In the genomic region with DNA sequence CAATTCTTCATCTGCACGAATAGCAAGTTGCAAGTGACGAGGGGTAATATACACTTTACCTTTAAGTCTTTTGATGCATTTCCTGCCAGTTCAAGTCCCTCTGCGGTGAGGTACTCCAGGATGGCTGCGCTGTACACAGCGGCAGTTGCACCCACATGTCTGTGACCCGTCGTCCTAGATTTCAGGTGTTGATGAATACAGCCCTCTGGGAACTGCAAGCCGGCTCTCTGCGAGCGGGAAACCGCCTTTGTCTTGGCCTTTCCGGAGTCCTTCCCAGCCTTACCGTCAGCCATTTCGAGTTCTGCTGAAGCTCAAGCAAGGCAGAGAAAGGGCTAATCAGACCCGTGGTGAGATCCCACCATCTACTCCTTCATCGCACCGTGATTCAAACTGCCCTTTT, we compare ENCODE assay signal across 13 cellular contexts. TPM values are rescaled to one million over a fixed set of nuclear protein-coding genes. Genes with fewer than 3 reads are reported as not detected.
A peak's percentile ranks its signal among the peaks of the same experiment; 100 is the strongest.
DNase-seq lines count a peak whose midpoint lies in the region; ATAC-seq and TF ChIP-seq lines count a peak whose summit lies in the region.
"Had no signal": no experiment of that assay in that cellular context is flagged by ENCODE, and none has a peak within 500 bp of the region (broad histone marks: within the 10 kb centered on the region; RNA-seq: fewer than 3 reads in every experiment).

No MANE protein-coding gene starts in this region.

- WGBS in right cardiac atrium = 75% methylated on average over 17 of the region's 17 CpGs
- WGBS in upper lobe of left lung, 2 donors = 74 to 76% methylated on average over 17 of the region's 17 CpGs

- H3K4me3 ChIP-seq in right cardiac atrium (ENCODE audit: low read length) = no peak overlapping the region
- peak overlapping the region in 2 of 4 donors; percentile 3 to 20 for H3K4me3 ChIP-seq in upper lobe of left lung
- H3K4me3 ChIP-seq: testis had no signal

- TF ChIP-seq EP300 in upper lobe of left lung (IDR thresholded peaks at IDR 0.05) = no peak

- H3K36me3 ChIP-seq in upper lobe of left lung = no peaks in the 10 kb centered on the region

- peak overlapping the region; percentile 90 for H3K27ac Mint-ChIP-seq in activated T-helper 1 cell treated with anti-CD3 and anti-CD28 coated beads, Interleukin-12 subunit alpha, Interleukin-12 subunit beta, Interleukin-2, Interleukin-4 antibody, amounts not matched to agents 30 ng/mL and 10 ng/mL and 1 ng/mL, durations not matched to agents 14 hours and 24 hours and 36 hours
- H3K27ac Mint-ChIP-seq in mesothelial cell of epicardium (peak overlapping the region; percentile 21), Calu3 (ENCODE audit: unreplicated experiment) (no peak overlapping the region)
- H3K27ac Mint-ChIP-seq: dendritic cell treated with granulocyte-macrophage colony-stimulating factor and Interleukin-4, amounts not matched to agents 40 ng/mL and 50 ng/mL, for 4 days had no signal

- TF ChIP-seq CTCF in mesothelial cell of epicardium (IDR thresholded peaks at IDR 0.05; ENCODE audit: unreplicated experiment) (no peak), upper lobe of left lung (IDR thresholded peaks at IDR 0.05) (no peak), Calu3 (IDR thresholded peaks at IDR 0.05; ENCODE audit: unreplicated experiment) (no peak)

- CTCF ChIA-PET in Calu3 (lab: Charles Lee) = no interaction called here

- H3K27me3 ChIP-seq in right cardiac atrium (ENCODE audit: control insufficient read depth, insufficient read depth) (no peaks in the 10 kb centered on the region), upper lobe of left lung (no peaks in the 10 kb centered on the region)
- H3K27me3 ChIP-seq: testis had no signal

- peaks cover 27% of the 10 kb centered on the region for H3K36me3 Mint-ChIP-seq in activated T-helper 1 cell treated with anti-CD3 and anti-CD28 coated beads, Interleukin-12 subunit alpha, Interleukin-12 subunit beta, Interleukin-2, Interleukin-4 antibody, amounts not matched to agents 30 ng/mL and 10 ng/mL and 1 ng/mL, durations not matched to agents 14 hours and 24 hours and 36 hours (ENCODE audit: low read depth)
- H3K36me3 Mint-ChIP-seq in mesothelial cell of epicardium (peaks cover 7% of the 10 kb centered on the region), Calu3 (ENCODE audit: insufficient read depth, unreplicated experiment) (no peaks in the 10 kb centered on the region)

- H3K27ac ChIP-seq in right cardiac atrium (ENCODE audit: low read length) (peak overlapping the region; percentile 3), upper lobe of left lung (peak overlapping the region in 3 of 4 donors; percentile 7 to 46 (median 33))
- H3K27ac ChIP-seq: testis, WERI-Rb-1 had no signal

- H3K4me1 Mint-ChIP-seq in activated T-helper 1 cell treated with anti-CD3 and anti-CD28 coated beads, Interleukin-12 subunit alpha, Interleukin-12 subunit beta, Interleukin-2, Interleukin-4 antibody, amounts not matched to agents 30 ng/mL and 10 ng/mL and 1 ng/mL, durations not matched to agents 14 hours and 24 hours and 36 hours (ENCODE audit: low read depth) = peaks cover 70% of the 10 kb centered on the region
- H3K4me1 Mint-ChIP-seq in mesothelial cell of epicardium (peaks cover 9% of the 10 kb centered on the region), Calu3 (ENCODE audit: low read depth, unreplicated experiment) (no peaks in the 10 kb centered on the region)

- ATAC-seq in right cardiac atrium (peak in 1 of 2 donors; percentile 33), Right ventricle myocardium inferior (no peak), upper lobe of left lung (ENCODE audit: low FRiP score in 2 of 2) (no peak)

- H3K4me1 ChIP-seq in right cardiac atrium (ENCODE audit: control insufficient read depth, insufficient read depth, low read length) (peaks cover 14% of the 10 kb centered on the region), upper lobe of left lung (peaks cover 20 to 37% (median 26%) of the 10 kb centered on the region in 4 donors)

- no peaks in the 10 kb centered on the region for H3K9me3 Mint-ChIP-seq in activated T-helper 1 cell treated with anti-CD3 and anti-CD28 coated beads, Interleukin-12 subunit alpha, Interleukin-12 subunit beta, Interleukin-2, Interleukin-4 antibody, amounts not matched to agents 30 ng/mL and 10 ng/mL and 1 ng/mL, durations not matched to agents 14 hours and 24 hours and 36 hours
- H3K9me3 Mint-ChIP-seq in mesothelial cell of epicardium (no peaks in the 10 kb centered on the region), Calu3 (ENCODE audit: low read depth, unreplicated experiment) (no peaks in the 10 kb centered on the region)
- H3K9me3 Mint-ChIP-seq: dendritic cell treated with granulocyte-macrophage colony-stimulating factor and Interleukin-4, amounts not matched to agents 40 ng/mL and 50 ng/mL, for 4 days had no signal

- intact Hi-C loops in right cardiac atrium (cut with DNase I) = no loop called here
- intact Hi-C loops in Right ventricle myocardium inferior (cut with DNase I) = no loop called here
- intact Hi-C loops in activated T-helper 1 cell treated with anti-CD3 and anti-CD28 coated beads, Interleukin-12 subunit alpha, Interleukin-12 subunit beta, Interleukin-2, Interleukin-4 antibody, amounts not matched to agents 30 ng/mL and 10 ng/mL and 1 ng/mL, durations not matched to agents 14 hours and 24 hours and 36 hours (cut with micrococcal nuclease) = loop anchor here (1.0 to 5.0 kb wide), 7 partner anchors 15 to 1783 kb away; a partner anchor contains a TSS
- intact Hi-C loops in Calu3 (cut with micrococcal nuclease; ENCODE audit: unreplicated experiment) = no loop called here
- intact Hi-C loops in posterior vena cava (cut with DNase I) = no loop called here

- TF ChIP-seq POLR2A in upper lobe of left lung (IDR thresholded peaks at IDR 0.05) = no peak

- H3K9me3 ChIP-seq in right cardiac atrium (ENCODE audit: control insufficient read depth, low read length) (no peaks in the 10 kb centered on the region), upper lobe of left lung (no peaks in the 10 kb centered on the region)
- H3K9me3 ChIP-seq: testis had no signal

- no TSS peak for BruUV-seq in Calu3 (replicated peaks; lab: Mats Ljungman, UMichigan)

- peaks cover 3% of the 10 kb centered on the region for H3K27me3 Mint-ChIP-seq in activated T-helper 1 cell treated with anti-CD3 and anti-CD28 coated beads, Interleukin-12 subunit alpha, Interleukin-12 subunit beta, Interleukin-2, Interleukin-4 antibody, amounts not matched to agents 30 ng/mL and 10 ng/mL and 1 ng/mL, durations not matched to agents 14 hours and 24 hours and 36 hours (ENCODE audit: insufficient read depth)
- H3K27me3 Mint-ChIP-seq in mesothelial cell of epicardium (ENCODE audit: low read depth) (no peaks in the 10 kb centered on the region), Calu3 (ENCODE audit: unreplicated experiment) (no peaks in the 10 kb centered on the region)
- H3K27me3 Mint-ChIP-seq: dendritic cell treated with granulocyte-macrophage colony-stimulating factor and Interleukin-4, amounts not matched to agents 40 ng/mL and 50 ng/mL, for 4 days had no signal

- peak overlapping the region; percentile 72 for H3K4me3 Mint-ChIP-seq in activated T-helper 1 cell treated with anti-CD3 and anti-CD28 coated beads, Interleukin-12 subunit alpha, Interleukin-12 subunit beta, Interleukin-2, Interleukin-4 antibody, amounts not matched to agents 30 ng/mL and 10 ng/mL and 1 ng/mL, durations not matched to agents 14 hours and 24 hours and 36 hours
- no peak overlapping the region for H3K4me3 Mint-ChIP-seq in mesothelial cell of epicardium
- H3K4me3 Mint-ChIP-seq in Calu3 (ENCODE audit: low read depth, unreplicated experiment) = no peak overlapping the region
- H3K4me3 Mint-ChIP-seq: dendritic cell treated with granulocyte-macrophage colony-stimulating factor and Interleukin-4, amounts not matched to agents 40 ng/mL and 50 ng/mL, for 4 days had no signal

- no peak for DNase-seq in right cardiac atrium
- DNase-seq in Right ventricle myocardium inferior (ENCODE audit: missing footprints) = no peak
- DNase-seq in activated T-helper 1 cell treated with anti-CD3 and anti-CD28 coated beads, Interleukin-12 subunit alpha, Interleukin-12 subunit beta, Interleukin-2, Interleukin-4 antibody, amounts not matched to agents 30 ng/mL and 10 ng/mL and 1 ng/mL, durations not matched to agents 14 hours and 24 hours and 36 hours (ENCODE audit: low spot score) = peak; percentile 53
- no peak for DNase-seq in mesothelial cell of epicardium (ENCODE audit: low spot score in 2 of 2, unreplicated experiment in 2 of 2)
- DNase-seq in upper lobe of left lung = peak in 1 of 2 donors; percentile 37
- DNase-seq in Calu3 = no peak
- no peak for DNase-seq in NCI-H2081 treated with DMSO at 0.1 percent for 48 hours (lab: John Stamatoyannopoulos, UW)
- no peak for DNase-seq in posterior vena cava (ENCODE audit: low spot score)
- DNase-seq: HCEC 1CT, testis, WERI-Rb-1 had no signal

RNA-seq across cellular contexts. Expression of a gene that starts 14.8 kb away (rescaled TPM):
- total RNA-seq in right cardiac atrium (10 to 100 TPM; 41.7 to 52.2 (median 48.3) TPM), Right ventricle myocardium inferior (39.1 TPM), mesothelial cell of epicardium (61.8 to 64.3 TPM (median 62.3 TPM) in 3 replicates), upper lobe of left lung (10 to 100 TPM; 29.3 to 55.5 (median 47.7) TPM), Calu3 (2022) (41.0 and 43.8 TPM in 2 replicates), posterior vena cava (10 to 100 TPM; 38.2 to 41.4 TPM)
- 47.5 TPM for polyA plus RNA-seq in right cardiac atrium
- 52.1 and 56.3 TPM in 2 replicates for total RNA-seq in activated T-helper 1 cell treated with anti-CD3 and anti-CD28 coated beads, Interleukin-12 subunit alpha, Interleukin-12 subunit beta, Interleukin-2, Interleukin-4 antibody, amounts not matched to agents 30 ng/mL and 10 ng/mL and 1 ng/mL, durations not matched to agents 14 hours and 24 hours and 36 hours

RNA-seq across cellular contexts. Expression of a gene that starts 42.7 kb away (rescaled TPM):
- total RNA-seq in right cardiac atrium (under 1 TPM in 2 of 4 donors, not detected in 2; 0.21 to 0.37 TPM), Right ventricle myocardium inferior (not detected), mesothelial cell of epicardium (not detected in 3 replicates), upper lobe of left lung (under 1 TPM in 2 of 6 donors, not detected in 4; 0.52 to 0.94 TPM), Calu3 (2022) (not detected in 2 replicates), posterior vena cava (not detected)
- polyA plus RNA-seq in right cardiac atrium = not detected
- 12.0 and 15.9 TPM in 2 replicates for total RNA-seq in activated T-helper 1 cell treated with anti-CD3 and anti-CD28 coated beads, Interleukin-12 subunit alpha, Interleukin-12 subunit beta, Interleukin-2, Interleukin-4 antibody, amounts not matched to agents 30 ng/mL and 10 ng/mL and 1 ng/mL, durations not matched to agents 14 hours and 24 hours and 36 hours
- total RNA-seq: renal cortical epithelial cell had no signal
